Comparison of ENCODE assay signal across 13 cellular contexts in genomic region chr11:133977067-133977681, GRCh38. TPM values are rescaled to one million over a fixed set of nuclear protein-coding genes. Genes with fewer than 3 reads are reported as not detected.
DNase-seq lines count a peak whose midpoint lies in the region; ATAC-seq and TF ChIP-seq lines count a peak whose summit lies in the region.
"Had no signal": no experiment of that assay in that cellular context is flagged by ENCODE, and none has a peak within 500 bp of the region (broad histone marks: within the 10 kb centered on the region; RNA-seq: fewer than 3 reads in every experiment).

No MANE protein-coding gene starts in this region.

- no peaks in the 10 kb centered on the region for H3K9me3 ChIP-seq in H9 (ENCODE audit: control insufficient read depth, low read depth, low read length)
- H3K9me3 ChIP-seq: neutrophil had no signal

- no peaks in the 10 kb centered on the region for H3K79me2 ChIP-seq in H9 (ENCODE audit: insufficient read depth, low read length)

- no peak overlapping the region for H3K27ac Mint-ChIP-seq in activated B cell treated with CpG ODN at 0.5 μM for 24 hours
- H3K27ac Mint-ChIP-seq in H9: no peak overlapping the region
- H3K27ac Mint-ChIP-seq: activated T-cell treated with anti-CD3 and anti-CD28 coated beads, Interleukin-2, amount 50 U/mL, for 24 hours; T-helper 2 cell treated with Interferon-gamma antibody and Interleukin-4, amounts not matched to agents 5 μg/mL and 100 μg/mL, for 36 hours had no signal

- H2AFZ ChIP-seq in H9 (ENCODE audit: low read length): no peak overlapping the region

- no peak overlapping the region for H4K5ac ChIP-seq in H9 (ENCODE audit: insufficient read length, low read depth, low read length)

- H3K4me1 Mint-ChIP-seq in activated B cell treated with CpG ODN at 0.5 μM for 24 hours (peaks cover 4% of the 10 kb centered on the region), H9 (0 out of 4 replicates have a peak, but pooled peaks cover 0 to 2% of the 10 kb centered on the region in 2 experiments)

- H2AK5ac ChIP-seq in H9 (ENCODE audit: insufficient read length, low read length): no peak overlapping the region

- H3K9me3 Mint-ChIP-seq in activated B cell treated with CpG ODN at 0.5 μM for 24 hours (no peaks in the 10 kb centered on the region), H9 (no peaks in the 10 kb centered on the region)
- H3K9me3 Mint-ChIP-seq: activated T-cell treated with anti-CD3 and anti-CD28 coated beads, Interleukin-2, amount 50 U/mL, for 24 hours; T-helper 2 cell treated with Interferon-gamma antibody and Interleukin-4, amounts not matched to agents 5 μg/mL and 100 μg/mL, for 36 hours had no signal

- no peak overlapping the region for H3K23ac ChIP-seq in H9 (ENCODE audit: insufficient read length, low read depth, low read length)

- H3K79me1 ChIP-seq in H9 (ENCODE audit: insufficient read depth, low read depth, low read length, poor library complexity, severe bottlenecking): no peaks in the 10 kb centered on the region

- H2BK20ac ChIP-seq in H9 (ENCODE audit: low read depth, low read length, poor library complexity, severe bottlenecking): no peak overlapping the region

- CTCF ChIA-PET in activated B cell treated with CpG ODN at 0.5 μM for 24 hours (lab: Charles Lee): no interaction called here

- no peak overlapping the region for H3K4me2 ChIP-seq in H9 (ENCODE audit: insufficient read depth, insufficient read length, low read length)

- no peak overlapping the region for H3K56ac ChIP-seq in H9 (ENCODE audit: insufficient read length, low read depth, low read length)

- no peak overlapping the region for H3T11ph ChIP-seq in H9 (ENCODE audit: low read length)

- peak; percentile 97 for ATAC-seq in GM18867 (IDR thresholded peaks at IDR 0.05; ENCODE audit: unreplicated experiment)
- ATAC-seq in GM21360 (IDR thresholded peaks at IDR 0.05; ENCODE audit: unreplicated experiment): peak; percentile 98
- ATAC-seq in HG03025 (IDR thresholded peaks at IDR 0.05; ENCODE audit: low FRiP score, unreplicated experiment): peak; percentile 98
- peak; percentile 66 for ATAC-seq in activated B cell treated with CpG ODN at 0.5 μM for 24 hours (ENCODE audit: low read depth)

- H3K4me3 Mint-ChIP-seq in activated B cell treated with CpG ODN at 0.5 μM for 24 hours (no peak overlapping the region), H9 (no peak overlapping the region)
- H3K4me3 Mint-ChIP-seq: activated T-cell treated with anti-CD3 and anti-CD28 coated beads, Interleukin-2, amount 50 U/mL, for 24 hours; T-helper 2 cell treated with Interferon-gamma antibody and Interleukin-4, amounts not matched to agents 5 μg/mL and 100 μg/mL, for 36 hours had no signal

- H2BK120ac ChIP-seq in H9 (ENCODE audit: low read depth, low read length, poor library complexity, severe bottlenecking): no peak overlapping the region

- H3K23me2 ChIP-seq in H9 (ENCODE audit: insufficient read length, low read depth, low read length, poor library complexity, severe bottlenecking): no peaks in the 10 kb centered on the region

- H2BK15ac ChIP-seq in H9 (ENCODE audit: low read depth, low read length): no peak overlapping the region

- H4K91ac ChIP-seq in H9 (ENCODE audit: insufficient read length, low read depth, low read length): no peak overlapping the region

- H3K27me3 Mint-ChIP-seq in activated B cell treated with CpG ODN at 0.5 μM for 24 hours (peaks cover 11% of the 10 kb centered on the region), H9 (ENCODE audit: low read depth) (peaks cover 46% of the 10 kb centered on the region)

- intact Hi-C loops in activated B cell treated with CpG ODN at 0.5 μM for 24 hours (cut with micrococcal nuclease): no loop called here

- no peaks in the 10 kb centered on the region for H3K36me3 Mint-ChIP-seq in activated B cell treated with CpG ODN at 0.5 μM for 24 hours (ENCODE audit: low read depth)
- H3K36me3 Mint-ChIP-seq in H9 (ENCODE audit: insufficient read depth in 1 of 3, low read depth in 3 of 3): no peaks in the 10 kb centered on the region

- no peak overlapping the region for H2BK5ac ChIP-seq in H9 (ENCODE audit: insufficient read length, low read length)

- WGBS in H9 (ENCODE audit: extremely low coverage, insufficient read length, low lambda C conversion rate): no CpG with 5 or more reads among the region's 10 CpGs

- H3K9ac ChIP-seq in H9 (ENCODE audit: extremely low read depth, insufficient read length, low read length): no peak overlapping the region

- no peaks in the 10 kb centered on the region for H4K20me1 ChIP-seq in H9 (ENCODE audit: control insufficient read depth, insufficient read depth, insufficient read length)

- H3K4ac ChIP-seq in H9 (ENCODE audit: low read depth, low read length): no peak overlapping the region

- peaks cover 2% of the 10 kb centered on the region; the same call in 1 of the 2 replicates for H3K27me3 ChIP-seq in H9 (ENCODE audit: insufficient read depth, low read length)
- H3K27me3 ChIP-seq: neutrophil had no signal

- H3K18ac ChIP-seq in H9 (ENCODE audit: insufficient read length, low read depth, low read length): no peak overlapping the region

- no peak overlapping the region for H4K8ac ChIP-seq in H9 (replicated peaks; ENCODE audit: insufficient read length, low read depth, low read length)

- H2BK12ac ChIP-seq in H9 (ENCODE audit: insufficient read length, low read depth, low read length): no peak overlapping the region

- TF ChIP-seq CTCF in activated B cell treated with CpG ODN at 0.5 μM for 24 hours (IDR thresholded peaks at IDR 0.05) (no peak), H9 (conservative IDR thresholded peaks at IDR 0.05) (no peak)

- POLR2A ChIA-PET in activated B cell treated with CpG ODN at 0.5 μM for 24 hours (lab: Charles Lee): no interaction called here

- no peak overlapping the region for H3K14ac ChIP-seq in H9 (ENCODE audit: insufficient read depth, low read length)

- DNase-seq in activated B cell treated with CpG ODN at 0.5 μM for 24 hours (no peak), H9 (no peak), GOT3 (lab: John Stamatoyannopoulos, UW) (no peak)
- DNase-seq in activated effector memory CD4-positive, alpha-beta T cell treated with anti-CD3 and anti-CD28 coated beads, Interleukin-2, amount 50 U/mL, for 16 hours: no peak
- DNase-seq: activated T-cell treated with anti-CD3 and anti-CD28 coated beads, Interleukin-2, amount 50 U/mL, for 24 hours; central memory CD4-positive, alpha-beta T cell; DMS53; kidney had no signal

- H3K27ac ChIP-seq in H9 (ENCODE audit: insufficient read length, low read depth, low read length): no peak overlapping the region
- H3K27ac ChIP-seq: neutrophil had no signal

- H3K4me1 ChIP-seq in H9 (ENCODE audit: insufficient read depth, low read length): no peaks in the 10 kb centered on the region

RNA-seq across cellular contexts. Expression of gene IGSF9B, which starts 20.4 kb away (rescaled TPM):
- total RNA-seq in activated B cell treated with CpG ODN at 0.5 μM for 24 hours: 0.83 and 2.0 TPM in 2 replicates
- 25.7 and 26.3 TPM in 2 replicates for total RNA-seq in H9 (2021)
